In the genomic region with DNA sequence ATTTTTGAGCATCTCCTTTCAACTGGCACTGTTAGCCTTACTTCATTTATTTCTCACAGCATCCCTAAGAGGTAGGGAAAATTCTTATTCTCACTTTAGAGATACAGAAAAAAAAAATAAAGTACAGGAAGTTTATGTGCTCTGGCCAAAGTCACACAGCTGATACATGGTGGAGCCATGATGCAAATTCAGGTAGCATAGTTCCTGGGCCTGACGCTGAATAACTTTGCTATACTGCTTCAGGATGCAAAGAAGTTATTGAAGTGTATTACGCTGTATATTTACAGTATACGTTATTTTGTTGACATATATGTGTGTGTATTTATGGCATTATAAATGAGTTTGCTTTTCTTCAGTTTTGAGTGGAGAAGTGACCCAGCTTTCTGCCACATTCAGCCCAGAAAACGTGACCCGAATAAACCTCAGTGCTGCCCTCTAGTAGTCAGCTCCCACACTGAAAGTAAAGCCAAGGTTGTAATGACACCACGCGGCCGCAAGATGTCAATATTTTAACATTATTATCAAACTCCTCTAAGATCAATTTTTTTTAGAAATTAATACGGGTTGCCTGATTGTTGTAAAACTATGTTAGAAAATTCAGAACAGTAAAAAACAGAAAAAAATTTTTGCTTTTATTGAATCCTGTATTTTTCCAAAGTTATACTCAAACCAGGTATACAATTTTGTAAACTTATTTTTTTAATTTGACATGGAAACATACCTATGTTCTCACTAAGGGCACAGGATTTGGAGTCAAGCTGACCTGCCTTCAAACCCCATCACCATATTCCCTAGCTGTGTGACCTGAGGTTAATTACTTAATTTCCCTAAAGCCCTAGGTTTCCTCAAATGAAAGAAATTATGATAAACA, we compare ENCODE assay signal across 9 cellular contexts. TPM values are rescaled to one million over a fixed set of nuclear protein-coding genes. Genes with fewer than 3 reads are reported as not detected.
DNase-seq lines count a peak whose midpoint lies in the region; ATAC-seq and TF ChIP-seq lines count a peak whose summit lies in the region.
"Had no signal": no experiment of that assay in that cellular context is flagged by ENCODE, and none has a peak within 500 bp of the region (broad histone marks: within the 10 kb centered on the region; RNA-seq: fewer than 3 reads in every experiment).

No MANE protein-coding gene starts in this region.

- peak; percentile 31 for DNase-seq in DMS79 treated with DMSO at 0.1 percent for 48 hours (lab: John Stamatoyannopoulos, UW)
- DNase-seq in NCI-H128 (lab: John Stamatoyannopoulos, UW; ENCODE audit: unreplicated experiment): peak; percentile 1
- peak; percentile 10 to 44 (median 14) for DNase-seq in T-helper 17 cell
- peak; percentile 57 for DNase-seq in astrocyte of the cerebellum (ENCODE audit: low read depth)
- peak; percentile 82 for DNase-seq in hepatocyte (ENCODE audit: low spot score)
- peak; percentile 50 for DNase-seq in smooth muscle cell of the brain vasculature (ENCODE audit: low read depth, low spot score)

- H3K4me1 ChIP-seq in hepatocyte (ENCODE audit: insufficient read depth): no peaks in the 10 kb centered on the region

- 12% methylated on average over 9 of the region's 9 CpGs for WGBS in hepatocyte (ENCODE audit: low lambda C conversion rate, missing lambda C conversion rate)

- ATAC-seq in GM21825 (IDR thresholded peaks at IDR 0.05; ENCODE audit: unreplicated experiment): peak; percentile 59
- ATAC-seq in T-helper 17 cell: peak; percentile 84
- no peak for ATAC-seq in GM19455 (IDR thresholded peaks at IDR 0.05; ENCODE audit: unreplicated experiment)

- no peak overlapping the region for H3K27ac ChIP-seq in hepatocyte

- H4K20me1 ChIP-seq in hepatocyte (ENCODE audit: insufficient read depth, poor library complexity, severe bottlenecking): no peaks in the 10 kb centered on the region

- no peaks in the 10 kb centered on the region for H3K36me3 ChIP-seq in hepatocyte (replicated peaks; ENCODE audit: insufficient read depth, low read depth)

- no peaks in the 10 kb centered on the region for H3K9me2 ChIP-seq in hepatocyte (replicated peaks; ENCODE audit: insufficient read depth)

- H3K4me3 ChIP-seq in astrocyte of the cerebellum (ENCODE audit: low read depth, low read length) (no peak overlapping the region), hepatocyte (no peak overlapping the region)

- H3K27me3 Mint-ChIP-seq in T-helper 17 cell: no peaks in the 10 kb centered on the region
- H3K27me3 Mint-ChIP-seq: dendritic cell treated with granulocyte-macrophage colony-stimulating factor and Interleukin-4, amounts not matched to agents 40 ng/mL and 50 ng/mL, for 4 days had no signal

- no peaks in the 10 kb centered on the region for H3K79me2 ChIP-seq in hepatocyte

- H3K27ac Mint-ChIP-seq in T-helper 17 cell: no peak overlapping the region
- H3K27ac Mint-ChIP-seq: dendritic cell treated with granulocyte-macrophage colony-stimulating factor and Interleukin-4, amounts not matched to agents 40 ng/mL and 50 ng/mL, for 4 days had no signal

- H3K4me3 Mint-ChIP-seq in T-helper 17 cell: no peak overlapping the region
- H3K4me3 Mint-ChIP-seq: dendritic cell treated with granulocyte-macrophage colony-stimulating factor and Interleukin-4, amounts not matched to agents 40 ng/mL and 50 ng/mL, for 4 days had no signal

- H3K9me3 ChIP-seq in T-helper 17 cell (ENCODE audit: control insufficient read depth, low read length, poor library complexity, severe bottlenecking) (no peaks in the 10 kb centered on the region), hepatocyte (ENCODE audit: low read depth) (no peaks in the 10 kb centered on the region)

- no peak overlapping the region for H2AFZ ChIP-seq in hepatocyte

- no peak overlapping the region for H3K4me2 ChIP-seq in hepatocyte

- in situ Hi-C loops in astrocyte of the cerebellum (cut with HindIII; ENCODE audit: low sequenced_read_pairs): no loop called here

- H3K36me3 Mint-ChIP-seq in T-helper 17 cell (ENCODE audit: low read depth): no peaks in the 10 kb centered on the region

- no peaks in the 10 kb centered on the region for H3K27me3 ChIP-seq in hepatocyte

- TF ChIP-seq CTCF in astrocyte of the cerebellum (IDR thresholded peaks at IDR 0.05; ENCODE audit: low read depth, low read length, missing control alignments): peak; percentile 98
- TF ChIP-seq CTCF in hepatocyte (IDR thresholded peaks at IDR 0.05; ENCODE audit: poor library complexity): peak; percentile 100

- H3K4me1 Mint-ChIP-seq in T-helper 17 cell: no peaks in the 10 kb centered on the region

RNA-seq across cellular contexts. Expression of gene GUCY2F, which starts 3.8 kb away (rescaled TPM):
- total RNA-seq in T-helper 17 cell: not detected
- total RNA-seq in hepatocyte: not detected in 2 replicates
- not detected in 2 replicates for polyA plus RNA-seq in hepatocyte

RNA-seq across cellular contexts. Expression of gene NXT2, which starts 50.9 kb away (rescaled TPM):
- 1 to 10 TPM; 5.1 to 6.0 TPM for total RNA-seq in T-helper 17 cell
- total RNA-seq in hepatocyte: 15.0 and 22.2 TPM in 2 replicates
- 6.3 and 6.7 TPM in 2 replicates for polyA plus RNA-seq in hepatocyte

Comparison
In these comparisons a context has a peak if more than half of its experiments do, and no peak if none do; other contexts are left out.
1. DNase-seq: peak in every context shown above with its lines; median percentile 82 in hepatocyte; 57 in astrocyte of the cerebellum; 50 in smooth muscle cell of the brain vasculature; 31 in DMS79 treated with DMSO at 0.1 percent for 48 hours; 14 in T-helper 17 cell; 1 in NCI-H128.